Comparison of ENCODE assay signal across 23 cellular contexts in genomic region chr13:113015826-113016525, GRCh38. TPM values are rescaled to one million over a fixed set of nuclear protein-coding genes. Genes with fewer than 3 reads are reported as not detected.
DNase-seq lines count a peak whose midpoint lies in the region; ATAC-seq, FAIRE-seq and TF ChIP-seq lines count a peak whose summit lies in the region.
"Had no signal": no experiment of that assay in that cellular context is flagged by ENCODE, and none has a peak within 500 bp of the region (broad histone marks: within the 10 kb centered on the region; RNA-seq: fewer than 3 reads in every experiment).

No MANE protein-coding gene starts in this region.

- TF ChIP-seq RAD21 in H1 (IDR thresholded peaks at IDR 0.05 in 1 of 2, conservative IDR thresholded peaks at IDR 0.05 in 1 of 2; ENCODE audit: low read depth in 2 of 2, low read length in 2 of 2) = no peak

- H2AK5ac ChIP-seq in H1 (ENCODE audit: low read depth, low read length) = no peak overlapping the region
- peak overlapping the region; percentile 34 for H2AK5ac ChIP-seq in neuronal stem cell (ENCODE audit: low read depth, low read length)

- no peak for TF ChIP-seq EP300 in H1 (IDR thresholded peaks at IDR 0.05; ENCODE audit: borderline replicate concordance in 1 of 2, low read depth in 2 of 2, low read length in 2 of 2)

- 0 out of 4 replicates have a peak, but pooled peaks cover 0 to 2% of the 10 kb centered on the region in 2 experiments for H3K79me2 ChIP-seq in H1 (ENCODE audit: control insufficient read depth in 1 of 2, insufficient read depth in 2 of 2, low read length in 2 of 2)

- H3K18ac ChIP-seq in H1 (ENCODE audit: extremely low read depth, low read length) (no peak overlapping the region), neuronal stem cell (ENCODE audit: low read length) (peak overlapping the region; percentile 56)

- FAIRE-seq in H1 (lab: Jason Lieb, UNC) = no peak
- FAIRE-seq: A204.1, GM12891, GM18507, H54 had no signal

- no peak overlapping the region for H3K23ac ChIP-seq in H1 (ENCODE audit: insufficient read length)
- no peak overlapping the region for H3K23ac ChIP-seq in neuronal stem cell (ENCODE audit: low read depth, low read length, poor library complexity)

- WGBS in right cardiac atrium = 79% methylated on average over 22 of the region's 22 CpGs
- 89% methylated on average over 18 of the region's 22 CpGs; no CpG with 5 or more reads in 1 of the 2 experiments for WGBS in H1 (ENCODE audit: extremely low coverage in 1 of 2, insufficient coverage in 1 of 2, insufficient read length in 1 of 2, insufficient replicate concordance in 2 of 2, low coverage in 1 of 2, low lambda C conversion rate in 2 of 2, missing lambda C conversion rate in 1 of 2), 2 experiments
- no CpG with 5 or more reads among the region's 22 CpGs for WGBS in neuronal stem cell (ENCODE audit: extremely low coverage in 2 of 2, insufficient read length in 2 of 2, insufficient replicate concordance in 1 of 2), 2 donors

- H3K14ac ChIP-seq in H1 (ENCODE audit: insufficient read length) = no peak overlapping the region
- no peak overlapping the region for H3K14ac ChIP-seq in neuronal stem cell (ENCODE audit: low read length)

- H3K9me3 ChIP-seq in right cardiac atrium (ENCODE audit: control insufficient read depth, low read length) (no peaks in the 10 kb centered on the region), right atrium auricular region (no peaks in the 10 kb centered on the region), H1 (ENCODE audit: insufficient read depth in 2 of 2, low read depth in 1 of 2, low read length in 1 of 2) (no peaks in the 10 kb centered on the region), neuronal stem cell (replicated peaks in 1 of 2; ENCODE audit: control insufficient read depth in 2 of 2, insufficient read depth in 1 of 2, low read depth in 1 of 2, low read length in 2 of 2) (peaks cover 8 to 12% of the 10 kb centered on the region in 2 donors)
- H3K9me3 ChIP-seq: BE2C, HAP-1 had no signal

- H3K9ac ChIP-seq in H1 (replicated peaks in 1 of 4; ENCODE audit: extremely low read depth in 1 of 4, low read depth in 3 of 4, low read length in 3 of 4) (no peak overlapping the region), neuronal stem cell (ENCODE audit: low read depth, low read length, poor library complexity) (no peak overlapping the region)

- no peak overlapping the region for H3K4me3 ChIP-seq in right cardiac atrium (ENCODE audit: low read length)
- no peak overlapping the region for H3K4me3 ChIP-seq in right atrium auricular region
- H3K4me3 ChIP-seq in H1 (ENCODE audit: extremely low read depth in 1 of 4, insufficient read depth in 2 of 4, low read depth in 3 of 4, low read length in 4 of 4) = no peak overlapping the region
- H3K4me3 ChIP-seq in neuronal stem cell (ENCODE audit: low read length in 2 of 2) = no peak overlapping the region
- H3K4me3 ChIP-seq: GM23338, HAP-1 had no signal

- H3K27me3 ChIP-seq in right cardiac atrium (ENCODE audit: control insufficient read depth, insufficient read depth) = no peaks in the 10 kb centered on the region
- H3K27me3 ChIP-seq in right atrium auricular region = no peaks in the 10 kb centered on the region
- no peaks in the 10 kb centered on the region for H3K27me3 ChIP-seq in H1 (replicated peaks in 1 of 4; ENCODE audit: control insufficient read depth in 3 of 4, extremely low read depth in 1 of 4, insufficient read depth in 3 of 4, low read length in 3 of 4)
- no peaks in the 10 kb centered on the region for H3K27me3 ChIP-seq in neuronal stem cell (ENCODE audit: control insufficient read depth in 3 of 3, insufficient read depth in 3 of 3, low read depth in 1 of 3, low read length in 3 of 3)
- H3K27me3 ChIP-seq: BE2C had no signal

- H3K27ac ChIP-seq in right cardiac atrium (ENCODE audit: low read length) = no peak overlapping the region
- H3K27ac ChIP-seq in right atrium auricular region = no peak overlapping the region
- H3K27ac ChIP-seq in H1 (ENCODE audit: low read depth, low read length) = no peak overlapping the region
- no peak overlapping the region for H3K27ac ChIP-seq in neuronal stem cell (replicated peaks; ENCODE audit: low read length)
- H3K27ac ChIP-seq: 22Rv1 had no signal

- H4K91ac ChIP-seq in H1 (replicated peaks; ENCODE audit: insufficient read length, low read length) (no peak overlapping the region), neuronal stem cell (ENCODE audit: low read depth, low read length, poor library complexity) (no peak overlapping the region)

- H2BK15ac ChIP-seq in H1 (ENCODE audit: low read length) (no peak overlapping the region), neuronal stem cell (ENCODE audit: low read length) (no peak overlapping the region)

- peaks cover 0 to 5% of the 10 kb centered on the region in 2 experiments for H4K20me1 ChIP-seq in H1 (replicated peaks in 1 of 2; ENCODE audit: control insufficient read depth in 1 of 2, insufficient read depth in 2 of 2, low read length in 2 of 2)

- DNase-seq in right cardiac atrium (peak in 2 of 3 donors; percentile 39 to 48), right atrium auricular region (ENCODE audit: low spot score) (no peak), H1 (ENCODE audit: low read depth in 1 of 2, low spot score in 2 of 2) (no peak), neuronal stem cell (ENCODE audit: low spot score) (no peak), OCI-M1 (lab: John Stamatoyannopoulos, UW) (no peak)
- DNase-seq: AML-193; BE2C; C1 segment of cervical spinal cord; Calu3; CD4-positive, alpha-beta memory T cell; COR-L47; DMS53; DMS79 treated with DMSO at 0.1 percent for 48 hours; GF-D8; HFFc6 had no signal

- peaks cover 4% of the 10 kb centered on the region for H3K79me1 ChIP-seq in H1 (ENCODE audit: low read depth, low read length)
- peaks cover 22% of the 10 kb centered on the region for H3K79me1 ChIP-seq in neuronal stem cell (ENCODE audit: low read depth, low read length)

- H3K36me3 ChIP-seq in right atrium auricular region (no peaks in the 10 kb centered on the region), H1 (ENCODE audit: control insufficient read depth in 2 of 4, insufficient read depth in 4 of 4, low read length in 3 of 4) (no peaks in the 10 kb centered on the region), neuronal stem cell (replicated peaks in 1 of 2; ENCODE audit: control insufficient read depth in 2 of 2, insufficient read depth in 2 of 2, low read length in 2 of 2) (peaks cover 18 to 71% of the 10 kb centered on the region in 2 donors)
- H3K36me3 ChIP-seq: BE2C, HAP-1 had no signal

- intact Hi-C loops in right cardiac atrium (cut with DNase I) = no loop called here

- CTCF ChIA-PET in H1 (lab: Charles Lee; ENCODE audit: partially characterized antibody) = interaction anchor here (0.6 to 1.3 kb wide), 6 partner anchors 11 to 61 kb away, joined by 3 to 5 read pairs (median 3); no protein-coding TSS in a partner anchor

- H3K4ac ChIP-seq in H1 (replicated peaks; ENCODE audit: insufficient read length, low read depth, low read length) (no peak overlapping the region), neuronal stem cell (ENCODE audit: low read length) (no peak overlapping the region)

- H3K4me2 ChIP-seq in H1 (ENCODE audit: insufficient read depth in 1 of 2, low read depth in 2 of 2, low read length in 2 of 2) (no peak overlapping the region), neuronal stem cell (ENCODE audit: insufficient read depth, low read length, poor library complexity, severe bottlenecking) (no peak overlapping the region)
- H3K4me2 ChIP-seq: GM23338 had no signal

- H3K4me1 ChIP-seq in right cardiac atrium (ENCODE audit: control insufficient read depth, insufficient read depth, low read length) (no peaks in the 10 kb centered on the region), right atrium auricular region (no peaks in the 10 kb centered on the region), H1 (replicated peaks in 1 of 4; ENCODE audit: control insufficient read depth in 3 of 4, insufficient read depth in 4 of 4, low read length in 3 of 4) (no peaks in the 10 kb centered on the region; a peak in 2 of 7 replicates), neuronal stem cell (ENCODE audit: control insufficient read depth in 2 of 2, insufficient read depth in 1 of 2, low read depth in 1 of 2, low read length in 2 of 2) (peaks cover 0 to 7% of the 10 kb centered on the region in 2 donors)
- H3K4me1 ChIP-seq: BE2C, HAP-1 had no signal

- POLR2A ChIA-PET in H1 (lab: Charles Lee; ENCODE audit: partially characterized antibody) = interaction anchor here (0.8 kb wide), 1 partner anchor 21 kb away, joined by 3 read pairs; no protein-coding TSS in a partner anchor

- H4K8ac ChIP-seq in H1 (ENCODE audit: extremely low read depth, insufficient read depth, low read length) (peak overlapping the region; percentile 62; the same call in 1 of the 2 replicates), neuronal stem cell (ENCODE audit: low read depth, low read length) (no peak overlapping the region)

- ATAC-seq in right cardiac atrium (no peak), HG02852 (IDR thresholded peaks at IDR 0.05; ENCODE audit: unreplicated experiment) (no peak)

- TF ChIP-seq POLR2A in H1 (IDR thresholded peaks at IDR 0.05; ENCODE audit: control extremely low read depth in 1 of 2, low read depth in 2 of 2, low read length in 2 of 2) = no peak

- TF ChIP-seq CTCF in right atrium auricular region (IDR thresholded peaks at IDR 0.05) (no peak), H1 (IDR thresholded peaks at IDR 0.05; ENCODE audit: control extremely low read depth in 1 of 3, insufficient read depth in 1 of 3, low read depth in 1 of 3, low read length in 3 of 3) (no peak)

- H2BK12ac ChIP-seq in H1 (ENCODE audit: low read depth, low read length) = no peak overlapping the region
- H2BK12ac ChIP-seq in neuronal stem cell (ENCODE audit: low read length) = no peak overlapping the region

- no peak overlapping the region for H2BK5ac ChIP-seq in H1 (ENCODE audit: low read depth, low read length)
- no peak overlapping the region for H2BK5ac ChIP-seq in neuronal stem cell (ENCODE audit: low read length)

- H2BK120ac ChIP-seq in H1 (replicated peaks; ENCODE audit: low read depth, low read length) (no peak overlapping the region), neuronal stem cell (ENCODE audit: low read depth, low read length) (peak overlapping the region; percentile 97)

- H4K5ac ChIP-seq in H1 (ENCODE audit: insufficient read length, low read depth, low read length) = no peak overlapping the region

- no peak overlapping the region for H2AFZ ChIP-seq in H1 (ENCODE audit: low read length)
- H2AFZ ChIP-seq in neuronal stem cell (ENCODE audit: low read length) = no peak overlapping the region
- H2AFZ ChIP-seq: GM23338 had no signal

- H2BK20ac ChIP-seq in H1 (ENCODE audit: low read length) = no peak overlapping the region

- no peak overlapping the region for H3K56ac ChIP-seq in H1 (replicated peaks; ENCODE audit: insufficient read length, low read depth, low read length)

- H3K23me2 ChIP-seq in H1 (ENCODE audit: low read depth, low read length) = peaks cover 3% of the 10 kb centered on the region; the same call in 1 of the 2 replicates

RNA-seq across cellular contexts. Expression of gene MCF2L, which starts 47.0 kb away (rescaled TPM):
- total RNA-seq in right cardiac atrium (10 to 100 TPM; 18.0 to 47.5 (median 27.4) TPM), right atrium auricular region (10 to 100 TPM; 17.1 to 21.6 TPM)
- polyA plus RNA-seq in right cardiac atrium (33.2 TPM), H1 (2011; rRNA removed) (10.1 and 15.9 TPM in 2 replicates)
- total RNA-seq in H1 (2021; fragmentation: NEBNext Ultra II Directional; extraction: Animal tissue kit (Norgen Biotek cat#: 25700)) = 22.9 and 24.4 TPM in 2 replicates
- 13.8 TPM for polyA plus RNA-seq in H1 (2011; cell fraction: cytosol; rRNA removed)
- polyA plus RNA-seq in H1 (2011; cell fraction: nucleus; rRNA removed) = 82.6 TPM
- polyA plus RNA-seq in H1 (2012, experiment 1 of 2) = 16.2 to 22.1 TPM (median 19.9 TPM) in 4 replicates
- polyA plus RNA-seq in H1 (2012, experiment 2 of 2) = 10.5 TPM
- polyA plus RNA-seq in H1 (2013, experiment 1 of 2) = 10.9 TPM
- polyA plus RNA-seq in H1 (2013, experiment 2 of 2) = 11.8 TPM
- polyA minus RNA-seq in H1 (2011; rRNA and poly(A)+ RNA removed) = 16.6 and 19.1 TPM in 2 replicates
- 18.4 TPM for polyA minus RNA-seq in H1 (2011; cell fraction: cytosol; rRNA and poly(A)+ RNA removed)
- polyA minus RNA-seq in H1 (2011; cell fraction: nucleus; rRNA and poly(A)+ RNA removed) = 40.8 TPM
- polyA plus RNA-seq in neuronal stem cell (2013, experiment 1 of 2) = 20.8 TPM
- polyA plus RNA-seq in neuronal stem cell (2013, experiment 2 of 2) = 20.3 TPM
- total RNA-seq: HFFc6 had no signal

Comparison
In these comparisons a context has a peak if more than half of its experiments do, and no peak if none do; other contexts are left out.
1. DNase-seq: peak in right cardiac atrium (2 of 3); none in right atrium auricular region (single experiment), H1 (0 of 2), neuronal stem cell (single experiment) and OCI-M1 (single experiment).